In genomic region chr2:202306034-202306433, GRCh38 we compare ENCODE assay signal across 1 cellular context.
TF ChIP-seq lines count a peak whose summit lies in the region.

No MANE protein-coding gene starts in this region.

TF ChIP-seq in GM23338, 12 proteins besides CTCF, POLR2A, EP300 and RAD21 (continued from another document):
- no peak for TF ChIP-seq ZNF462 (CRISPR knock-in tag; IDR thresholded peaks at IDR 0.05)
- TF ChIP-seq ZNF114 (CRISPR knock-in tag; IDR thresholded peaks at IDR 0.05) = no peak
- TF ChIP-seq ETS1 (IDR thresholded peaks at IDR 0.05) = no peak
- no peak for TF ChIP-seq ZNF331 (CRISPR knock-in tag; IDR thresholded peaks at IDR 0.05; ENCODE audit: low read depth)
- no peak for TF ChIP-seq NANOG (IDR thresholded peaks at IDR 0.05; ENCODE audit: borderline replicate concordance)
- no peak for TF ChIP-seq POLR2AphosphoS5 (IDR thresholded peaks at IDR 0.05; ENCODE audit: low read depth)
- no peak for TF ChIP-seq STAT1 (IDR thresholded peaks at IDR 0.05; ENCODE audit: unreplicated experiment)
